22 cellular contexts compared by ENCODE assay signal in the genomic region with DNA sequence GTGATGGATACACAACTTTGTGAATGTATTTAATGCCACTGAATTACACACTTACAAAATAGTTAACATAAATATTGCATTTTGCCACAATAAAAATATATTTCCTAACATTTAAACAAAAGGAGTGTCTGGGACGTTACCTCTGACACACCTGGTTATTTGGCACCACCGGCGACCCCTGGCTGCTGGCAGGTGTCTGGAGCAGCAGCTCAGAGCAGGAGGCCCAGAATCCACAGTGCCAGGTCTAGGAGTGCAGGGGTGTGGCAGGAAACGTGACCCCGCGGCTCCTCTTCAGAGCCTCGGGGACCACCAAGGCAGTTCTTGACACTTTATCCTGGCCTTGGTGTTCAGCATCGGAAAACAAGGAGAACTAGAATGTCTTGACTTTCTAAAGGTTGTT. TPM values are rescaled to one million over a fixed set of nuclear protein-coding genes. Genes with fewer than 3 reads are reported as not detected.
DNase-seq lines count a peak whose midpoint lies in the region; ATAC-seq and TF ChIP-seq lines count a peak whose summit lies in the region.
"Had no signal": no experiment of that assay in that cellular context is flagged by ENCODE, and none has a peak within 500 bp of the region (broad histone marks: within the 10 kb centered on the region; RNA-seq: fewer than 3 reads in every experiment).

No MANE protein-coding gene starts in this region.

- no peak overlapping the region for H2BK12ac ChIP-seq in H9 (ENCODE audit: insufficient read length, low read depth, low read length)

- H3K27me3 ChIP-seq in H9 (ENCODE audit: insufficient read depth, low read length) = no peaks in the 10 kb centered on the region
- no peaks in the 10 kb centered on the region for H3K27me3 ChIP-seq in upper lobe of left lung
- H3K27me3 ChIP-seq: BLaER1 treated with 17β-estradiol and CSF1 and Interleukin-3, amounts not matched to agents 10 nM and 100 nM; Peyer's patch had no signal

- H3K4me1 ChIP-seq in H9 (ENCODE audit: insufficient read depth, low read length) (peaks cover 3% of the 10 kb centered on the region; the same call in 1 of the 2 replicates), upper lobe of left lung (no peaks in the 10 kb centered on the region)
- H3K4me1 ChIP-seq: Peyer's patch had no signal

- H3K4me3 ChIP-seq in coronary artery (no peak overlapping the region), upper lobe of left lung (no peak overlapping the region)
- H3K4me3 ChIP-seq: BLaER1 treated with 17β-estradiol and CSF1 and Interleukin-3, amounts not matched to agents 10 nM and 100 nM; Peyer's patch; SK-N-MC had no signal

- POLR2A ChIA-PET in HEK293T (lab: Yijun Ruan, JAX) = no interaction called here

- H4K20me1 ChIP-seq in H9 (ENCODE audit: control insufficient read depth, insufficient read depth, insufficient read length) = no peaks in the 10 kb centered on the region

- H3K4me2 ChIP-seq in H9 (ENCODE audit: insufficient read depth, insufficient read length, low read length) = no peak overlapping the region

- no peak for ATAC-seq in upper lobe of left lung (ENCODE audit: low FRiP score in 2 of 2)
- ATAC-seq: CD8-positive, alpha-beta T cell had no signal

- H2AFZ ChIP-seq in H9 (ENCODE audit: low read length) = no peak overlapping the region

- no peaks in the 10 kb centered on the region for H3K9me3 ChIP-seq in H9 (ENCODE audit: control insufficient read depth, low read depth, low read length)
- no peaks in the 10 kb centered on the region for H3K9me3 ChIP-seq in upper lobe of left lung
- H3K9me3 ChIP-seq: Peyer's patch had no signal

- no peak overlapping the region for H3K23ac ChIP-seq in H9 (ENCODE audit: insufficient read length, low read depth, low read length)

- no peaks in the 10 kb centered on the region for H3K79me2 ChIP-seq in H9 (ENCODE audit: insufficient read depth, low read length)

- H3K27ac ChIP-seq in H9 (ENCODE audit: insufficient read length, low read depth, low read length) (no peak overlapping the region), coronary artery (no peak overlapping the region), upper lobe of left lung (no peak overlapping the region)
- H3K27ac ChIP-seq: BLaER1 treated with 17β-estradiol and CSF1 and Interleukin-3, amounts not matched to agents 10 nM and 100 nM; HL-60; Peyer's patch; SK-N-MC had no signal

- no peak overlapping the region for H3K14ac ChIP-seq in H9 (ENCODE audit: insufficient read depth, low read length)

- H3K36me3 Mint-ChIP-seq in H9 (ENCODE audit: insufficient read depth in 1 of 3, low read depth in 3 of 3) = peaks cover 2 to 12% (median 3%) of the 10 kb centered on the region in 3 experiments; a peak in 2 of 7 replicates

- H3K9me3 Mint-ChIP-seq in H9 = peaks cover 5 to 10% of the 10 kb centered on the region in 2 experiments; a peak in 4 of 5 replicates

- DNase-seq in ELF-1 (ENCODE audit: low read depth, low spot score) (peak; percentile 13), H9 (peak; percentile 70), coronary artery (ENCODE audit: low spot score) (peak; percentile 56), left kidney (ENCODE audit: low read depth, low spot score) (peak; percentile 22), HEK293T (ENCODE audit: extremely low spot score) (no peak), upper lobe of left lung (no peak), NCI-H2171 (lab: John Stamatoyannopoulos, UW) (no peak)
- DNase-seq: CD8-positive, alpha-beta T cell; DMS53; EL; GOT3; IMR-90; NCI-H1436; NCI-H1930; NCI-H345; NCI-H524 treated with DMSO at 0.1 percent for 48 hours; SHP77 had no signal

- H3K4me3 Mint-ChIP-seq in H9 = no peak overlapping the region
- H3K4me3 Mint-ChIP-seq: CD8-positive, alpha-beta T cell had no signal

- no peak overlapping the region for H2BK15ac ChIP-seq in H9 (ENCODE audit: low read depth, low read length)

- CTCF ChIA-PET in HEK293T (lab: Yijun Ruan, JAX) = no interaction called here

- no peak for TF ChIP-seq POLR2A in upper lobe of left lung (IDR thresholded peaks at IDR 0.05)

- H3K23me2 ChIP-seq in H9 (ENCODE audit: insufficient read length, low read depth, low read length, poor library complexity, severe bottlenecking) = no peaks in the 10 kb centered on the region

- H4K5ac ChIP-seq in H9 (ENCODE audit: insufficient read length, low read depth, low read length) = no peak overlapping the region

- no peak overlapping the region for H2BK120ac ChIP-seq in H9 (ENCODE audit: low read depth, low read length, poor library complexity, severe bottlenecking)

- WGBS in H9 (ENCODE audit: extremely low coverage, insufficient read length, low lambda C conversion rate) = no CpG with 5 or more reads among the region's 8 CpGs
- 78 to 91% methylated on average over 8 of the region's 8 CpGs for WGBS in upper lobe of left lung, 2 donors

- no peak overlapping the region for H3K4ac ChIP-seq in H9 (ENCODE audit: low read depth, low read length)

- H3K9ac ChIP-seq in H9 (ENCODE audit: extremely low read depth, insufficient read length, low read length) = no peak overlapping the region
- H3K9ac ChIP-seq: BLaER1 treated with 17β-estradiol and CSF1 and Interleukin-3, amounts not matched to agents 10 nM and 100 nM had no signal

- H3K56ac ChIP-seq in H9 (ENCODE audit: insufficient read length, low read depth, low read length) = no peak overlapping the region

- H3K4me1 Mint-ChIP-seq in H9 = peaks cover 6 to 12% of the 10 kb centered on the region in 2 experiments

- H3K18ac ChIP-seq in H9 (ENCODE audit: insufficient read length, low read depth, low read length) = no peak overlapping the region

- peaks cover 2% of the 10 kb centered on the region; the same call in 1 of the 2 replicates for H3K27me3 Mint-ChIP-seq in H9 (ENCODE audit: low read depth)

- no peaks in the 10 kb centered on the region for H3K79me1 ChIP-seq in H9 (ENCODE audit: insufficient read depth, low read depth, low read length, poor library complexity, severe bottlenecking)

- no peak overlapping the region for H2AK5ac ChIP-seq in H9 (ENCODE audit: insufficient read length, low read length)

- TF ChIP-seq CTCF in H9 (conservative IDR thresholded peaks at IDR 0.05) (peak; percentile 53; the same call in 2 of the 3 replicates), coronary artery (IDR thresholded peaks at IDR 0.05) (no peak), upper lobe of left lung (IDR thresholded peaks at IDR 0.05) (no peak)

- no peak overlapping the region for H4K91ac ChIP-seq in H9 (ENCODE audit: insufficient read length, low read depth, low read length)

- no peak overlapping the region for H4K8ac ChIP-seq in H9 (replicated peaks; ENCODE audit: insufficient read length, low read depth, low read length)

- no peak overlapping the region for H2BK5ac ChIP-seq in H9 (ENCODE audit: insufficient read length, low read length)

- no peak overlapping the region for H3T11ph ChIP-seq in H9 (ENCODE audit: low read length)

- H2BK20ac ChIP-seq in H9 (ENCODE audit: low read depth, low read length, poor library complexity, severe bottlenecking) = no peak overlapping the region

- H3K27ac Mint-ChIP-seq in H9 = peak overlapping the region in 1 of 3 experiments; percentile 33; a peak in 1 of 7 replicates
- H3K27ac Mint-ChIP-seq: CD8-positive, alpha-beta T cell had no signal

- H3K36me3 ChIP-seq in upper lobe of left lung = no peaks in the 10 kb centered on the region
- H3K36me3 ChIP-seq: Peyer's patch had no signal

- no peak for TF ChIP-seq EP300 in upper lobe of left lung (IDR thresholded peaks at IDR 0.05)

TF ChIP-seq in HEK293T, 16 proteins besides CTCF, POLR2A, EP300 and RAD21:
- TF ChIP-seq ZNF384 (IDR thresholded peaks at IDR 0.05) (no peak), FOXA1 (IDR thresholded peaks at IDR 0.05) (no peak), CTBP1 (IDR thresholded peaks at IDR 0.05; ENCODE audit: borderline replicate concordance) (no peak), HDGF (IDR thresholded peaks at IDR 0.05; ENCODE audit: borderline replicate concordance) (no peak), NFRKB (IDR thresholded peaks at IDR 0.05) (no peak), ELF4 (IDR thresholded peaks at IDR 0.05) (no peak), FOXK2 (IDR thresholded peaks at IDR 0.05) (no peak), LEF1 (IDR thresholded peaks at IDR 0.05; ENCODE audit: borderline replicate concordance) (no peak), SP1 (IDR thresholded peaks at IDR 0.05) (no peak), SUZ12 (IDR thresholded peaks at IDR 0.05) (no peak), L3MBTL2 (conservative IDR thresholded peaks at IDR 0.05) (no peak), TARDBP (IDR thresholded peaks at IDR 0.05) (no peak), FOXM1 (IDR thresholded peaks at IDR 0.05; ENCODE audit: borderline replicate concordance) (no peak), BHLHE40 (IDR thresholded peaks at IDR 0.05; ENCODE audit: borderline replicate concordance) (no peak), ARNT (IDR thresholded peaks at IDR 0.05) (no peak)
- TF ChIP-seq, protein P1, sequence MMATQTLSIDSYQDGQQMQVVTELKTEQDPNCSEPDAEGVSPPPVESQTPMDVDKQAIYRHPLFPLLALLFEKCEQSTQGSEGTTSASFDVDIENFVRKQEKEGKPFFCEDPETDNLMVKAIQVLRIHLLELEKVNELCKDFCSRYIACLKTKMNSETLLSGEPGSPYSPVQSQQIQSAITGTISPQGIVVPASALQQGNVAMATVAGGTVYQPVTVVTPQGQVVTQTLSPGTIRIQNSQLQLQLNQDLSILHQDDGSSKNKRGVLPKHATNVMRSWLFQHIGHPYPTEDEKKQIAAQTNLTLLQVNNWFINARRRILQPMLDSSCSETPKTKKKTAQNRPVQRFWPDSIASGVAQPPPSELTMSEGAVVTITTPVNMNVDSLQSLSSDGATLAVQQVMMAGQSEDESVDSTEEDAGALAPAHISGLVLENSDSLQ (IDR thresholded peaks at IDR 0.05) = no peak

RNA-seq across cellular contexts. Expression of a gene that starts 46.3 kb away (rescaled TPM):
- total RNA-seq in H9 (2021) (18.4 and 19.6 TPM in 2 replicates), upper lobe of left lung (10 to 100 TPM; 20.9 to 44.0 (median 29.6) TPM)
- total RNA-seq: M059J had no signal

Comparison
In these comparisons a context has a peak if more than half of its experiments do, and no peak if none do; other contexts are left out.
1. DNase-seq: peak in ELF-1 (single experiment), H9 (single experiment), coronary artery (single experiment) and left kidney (single experiment); none in HEK293T (single experiment), upper lobe of left lung (0 of 2) and NCI-H2171 (single experiment).